1 cellular context compared by ENCODE assay signal in genomic region chr6:146543940-146544661, GRCh38.
TF ChIP-seq lines count a peak whose summit lies in the region.

No MANE protein-coding gene starts in this region.

TF ChIP-seq in HepG2, 621 proteins besides CTCF, POLR2A, EP300 and RAD21 (continued from another document and continues in another):
- TF ChIP-seq IKZF5 (CRISPR knock-in tag; IDR thresholded peaks at IDR 0.05) (no peak), SRSF9 (IDR thresholded peaks at IDR 0.05; ENCODE audit: borderline replicate concordance, insufficient read depth, low read depth, low read length, poor library complexity, severe bottlenecking) (no peak), ZNF33B (CRISPR knock-in tag; IDR thresholded peaks at IDR 0.05) (no peak), ZNF740 (CRISPR knock-in tag; IDR thresholded peaks at IDR 0.05) (peak; percentile 20; the same call in 1 of the 2 replicates), PITX1 (CRISPR knock-in tag; IDR thresholded peaks at IDR 0.05) (no peak), RXRB (CRISPR knock-in tag; IDR thresholded peaks at IDR 0.05; ENCODE audit: borderline replicate concordance) (peak; percentile 34), MYC (CRISPR knock-in tag; IDR thresholded peaks at IDR 0.05; ENCODE audit: borderline replicate concordance) (peak; percentile 64; the same call in 1 of the 2 replicates), TMF1 (CRISPR knock-in tag; IDR thresholded peaks at IDR 0.05; ENCODE audit: low read depth) (0 out of 2 replicates have a peak, but pooled peaks have one; percentile 43), KLF11 (CRISPR knock-in tag; IDR thresholded peaks at IDR 0.05) (no peak), MXD4 (CRISPR knock-in tag; IDR thresholded peaks at IDR 0.05) (no peak), ZNF10 (CRISPR knock-in tag; IDR thresholded peaks at IDR 0.05; ENCODE audit: borderline replicate concordance, low read depth) (no peak), ZNF18 (CRISPR knock-in tag; IDR thresholded peaks at IDR 0.05; ENCODE audit: insufficient replicate concordance) (no peak), GZF1 (CRISPR knock-in tag; IDR thresholded peaks at IDR 0.05) (peak; percentile 24; the same call in 1 of the 2 replicates), KDM6A (CRISPR knock-in tag; IDR thresholded peaks at IDR 0.05; ENCODE audit: low read depth) (no peak), TBP (CRISPR knock-in tag; IDR thresholded peaks at IDR 0.05) (no peak), NRL (CRISPR knock-in tag; IDR thresholded peaks at IDR 0.05; ENCODE audit: borderline replicate concordance) (no peak; the same call in 1 of the 2 replicates), SOX6 (IDR thresholded peaks at IDR 0.05) (no peak), SOX6 (CRISPR knock-in tag; IDR thresholded peaks at IDR 0.05) (peak; percentile 26; the same call in 1 of the 2 replicates), HOMEZ (CRISPR knock-in tag; IDR thresholded peaks at IDR 0.05; ENCODE audit: low read depth) (no peak), SNAPC5 (CRISPR knock-in tag; IDR thresholded peaks at IDR 0.05; ENCODE audit: borderline replicate concordance) (no peak), ZNF224 (CRISPR knock-in tag; IDR thresholded peaks at IDR 0.05) (0 out of 2 replicates have a peak, but pooled peaks have one; percentile 2), ZNF292 (CRISPR knock-in tag; IDR thresholded peaks at IDR 0.05; ENCODE audit: borderline replicate concordance, low read depth) (peak; percentile 80; the same call in 1 of the 2 replicates), ZNF136 (CRISPR knock-in tag; IDR thresholded peaks at IDR 0.05; ENCODE audit: low read depth) (no peak), NCOA2 (CRISPR knock-in tag; IDR thresholded peaks at IDR 0.05) (no peak; the same call in 1 of the 2 replicates), ZSCAN31 (CRISPR knock-in tag; IDR thresholded peaks at IDR 0.05; ENCODE audit: low read depth) (peak; percentile 76; the same call in 1 of the 2 replicates), KMT2B (CRISPR knock-in tag; IDR thresholded peaks at IDR 0.05) (peak; percentile 51; the same call in 1 of the 2 replicates), RFX3 (CRISPR knock-in tag; IDR thresholded peaks at IDR 0.05) (no peak; the same call in 1 of the 2 replicates), ZNF180 (CRISPR knock-in tag; IDR thresholded peaks at IDR 0.05; ENCODE audit: borderline replicate concordance, low read depth) (no peak), MLLT10 (CRISPR knock-in tag; IDR thresholded peaks at IDR 0.05) (no peak), POGK (CRISPR knock-in tag; conservative IDR thresholded peaks at IDR 0.05) (0 out of 2 replicates have a peak, but pooled peaks have one; percentile 19), HMG20B (CRISPR knock-in tag; conservative IDR thresholded peaks at IDR 0.05) (no peak), ZNF766 (CRISPR knock-in tag; IDR thresholded peaks at IDR 0.05; ENCODE audit: borderline replicate concordance) (peak; percentile 57; the same call in 1 of the 2 replicates), GMEB1 (CRISPR knock-in tag; IDR thresholded peaks at IDR 0.05; ENCODE audit: borderline replicate concordance) (no peak), ZNF264 (CRISPR knock-in tag; IDR thresholded peaks at IDR 0.05) (peak; percentile 59; the same call in 1 of the 2 replicates), RBAK (CRISPR knock-in tag; IDR thresholded peaks at IDR 0.05) (no peak), ZNF558 (CRISPR knock-in tag; IDR thresholded peaks at IDR 0.05; ENCODE audit: borderline replicate concordance) (no peak), SATB2 (CRISPR knock-in tag; IDR thresholded peaks at IDR 0.05) (no peak), ZNF253 (CRISPR knock-in tag; IDR thresholded peaks at IDR 0.05; ENCODE audit: borderline replicate concordance) (no peak), TRIM22 (IDR thresholded peaks at IDR 0.05) (no peak), KAT8 (CRISPR knock-in tag; IDR thresholded peaks at IDR 0.05) (no peak), MXI1 (IDR thresholded peaks at IDR 0.05; ENCODE audit: borderline replicate concordance, low read depth, low read length) (no peak), ZNF513 (CRISPR knock-in tag; conservative IDR thresholded peaks at IDR 0.05) (no peak), ZNF616 (CRISPR knock-in tag; IDR thresholded peaks at IDR 0.05; ENCODE audit: low read depth) (no peak; the same call in 1 of the 2 replicates), SUZ12 (IDR thresholded peaks at IDR 0.05; ENCODE audit: low read depth, low read length) (no peak), IKZF4 (CRISPR knock-in tag; IDR thresholded peaks at IDR 0.05; ENCODE audit: borderline replicate concordance, low read depth, not compliant biosample characterization) (peak; percentile 33), DR1 (CRISPR knock-in tag; IDR thresholded peaks at IDR 0.05) (peak; percentile 61; the same call in 1 of the 2 replicates), ZFP36L2 (CRISPR knock-in tag; IDR thresholded peaks at IDR 0.05) (no peak)
